1 cellular context compared by ENCODE assay signal in the genomic region with DNA sequence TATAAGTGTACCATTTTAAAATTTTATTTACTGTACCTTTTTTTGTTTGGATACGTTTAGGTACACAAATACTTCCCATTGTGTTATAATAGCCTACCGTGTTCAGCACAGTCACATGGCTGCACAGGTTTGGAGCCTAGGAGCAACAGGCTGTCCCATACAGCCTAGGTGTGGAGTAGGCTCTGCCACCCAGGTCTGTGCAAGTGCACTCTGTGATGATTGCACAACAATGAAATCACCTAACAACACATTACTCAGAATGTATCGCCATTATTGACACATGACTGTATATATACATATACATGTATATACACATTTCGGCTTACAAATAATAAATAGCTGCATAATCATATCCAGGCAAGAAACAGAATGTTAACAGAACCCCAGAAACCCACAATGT.
TF ChIP-seq lines count a peak whose summit lies in the region.

No MANE protein-coding gene starts in this region.

TF ChIP-seq in GM12878, 131 proteins besides CTCF, POLR2A, EP300 and RAD21:
- TF ChIP-seq ZBED1 (IDR thresholded peaks at IDR 0.05; ENCODE audit: borderline replicate concordance) (no peak), CBX3 (IDR thresholded peaks at IDR 0.05; ENCODE audit: borderline replicate concordance, low read depth) (no peak)
- TF ChIP-seq, protein P1, sequence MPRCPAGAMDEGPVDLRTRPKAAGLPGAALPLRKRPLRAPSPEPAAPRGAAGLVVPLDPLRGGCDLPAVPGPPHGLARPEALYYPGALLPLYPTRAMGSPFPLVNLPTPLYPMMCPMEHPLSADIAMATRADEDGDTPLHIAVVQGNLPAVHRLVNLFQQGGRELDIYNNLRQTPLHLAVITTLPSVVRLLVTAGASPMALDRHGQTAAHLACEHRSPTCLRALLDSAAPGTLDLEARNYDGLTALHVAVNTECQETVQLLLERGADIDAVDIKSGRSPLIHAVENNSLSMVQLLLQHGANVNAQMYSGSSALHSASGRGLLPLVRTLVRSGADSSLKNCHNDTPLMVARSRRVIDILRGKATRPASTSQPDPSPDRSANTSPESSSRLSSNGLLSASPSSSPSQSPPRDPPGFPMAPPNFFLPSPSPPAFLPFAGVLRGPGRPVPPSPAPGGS (IDR thresholded peaks at IDR 0.05; ENCODE audit: borderline replicate concordance, insufficient read depth, low read depth, low read length, poor library complexity, severe bottlenecking): peak; percentile 87
